Comparison of ENCODE assay signal across 18 cellular contexts in the genomic region with DNA sequence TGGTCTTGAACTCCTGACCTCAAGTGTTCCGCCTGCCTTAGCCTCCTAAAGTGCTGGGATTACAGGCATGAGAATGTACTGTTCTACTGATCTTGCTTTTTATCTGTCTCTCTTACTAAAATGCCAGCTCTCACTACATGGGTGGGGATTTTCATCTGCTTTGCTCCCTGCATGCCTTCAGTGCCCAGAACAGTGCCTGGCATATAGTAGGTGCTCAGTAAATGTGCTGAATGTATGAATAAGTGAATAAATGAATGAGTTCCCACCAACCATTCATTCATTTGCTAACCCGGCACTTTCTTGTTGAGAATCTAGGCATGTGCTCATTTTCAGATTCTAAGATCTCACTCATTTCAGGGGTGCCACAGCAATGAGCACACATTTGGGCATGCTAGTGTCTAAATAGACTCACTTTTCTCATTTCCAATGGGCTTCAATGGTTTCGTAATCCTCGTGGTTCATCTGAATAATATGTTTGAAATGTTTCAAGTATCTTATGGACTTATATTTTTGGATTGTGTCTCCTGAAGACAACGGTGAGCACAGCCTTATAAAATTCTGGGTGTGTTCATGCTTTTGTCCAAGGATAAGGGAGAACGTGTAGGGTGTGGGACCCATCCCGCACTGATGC. TPM values are rescaled to one million over a fixed set of nuclear protein-coding genes. Genes with fewer than 3 reads are reported as not detected.
DNase-seq lines count a peak whose midpoint lies in the region; ATAC-seq and TF ChIP-seq lines count a peak whose summit lies in the region.
"Had no signal": no experiment of that assay in that cellular context is flagged by ENCODE, and none has a peak within 500 bp of the region (broad histone marks: within the 10 kb centered on the region; RNA-seq: fewer than 3 reads in every experiment).

No MANE protein-coding gene starts in this region.

- H3K36me3 Mint-ChIP-seq in CD8-positive, alpha-beta T cell: peaks cover 66% of the 10 kb centered on the region
- H3K36me3 Mint-ChIP-seq in activated CD4-positive, alpha-beta T cell treated with anti-CD3 and anti-CD28 coated beads for 36 hours (ENCODE audit: low read depth): peaks cover 60% of the 10 kb centered on the region

- H3K4me3 Mint-ChIP-seq in CD8-positive, alpha-beta T cell: no peak overlapping the region
- H3K4me3 Mint-ChIP-seq in activated CD4-positive, alpha-beta T cell treated with anti-CD3 and anti-CD28 coated beads for 36 hours: no peak overlapping the region
- H3K4me3 Mint-ChIP-seq: nephron progenitor cell had no signal

- H3K27me3 ChIP-seq in CD8-positive, alpha-beta T cell (ENCODE audit: insufficient read depth, low read length): no peaks in the 10 kb centered on the region
- H3K27me3 ChIP-seq in osteoblast (ENCODE audit: insufficient read depth, low read length) (no peaks in the 10 kb centered on the region), aorta (ENCODE audit: control insufficient read depth in 1 of 2, insufficient read depth in 2 of 2, low read length in 1 of 2) (no peaks in the 10 kb centered on the region)
- H3K27me3 ChIP-seq: esophagus squamous epithelium, SJSA1 had no signal

- 90 to 93% methylated on average over 7 of the region's 7 CpGs for WGBS in aorta, 2 donors

- H3K4me1 ChIP-seq in CD8-positive, alpha-beta T cell (ENCODE audit: insufficient read depth, low read length): peaks cover 26% of the 10 kb centered on the region
- H3K4me1 ChIP-seq in osteoblast (ENCODE audit: insufficient read depth, low read length) (peaks cover 26% of the 10 kb centered on the region), aorta (ENCODE audit: control insufficient read depth in 1 of 2, insufficient read depth in 2 of 2, low read length in 2 of 2) (peaks cover 0 to 9% of the 10 kb centered on the region in 2 donors)

- H3K79me2 ChIP-seq in osteoblast (ENCODE audit: insufficient read depth, low read length): peaks cover 60% of the 10 kb centered on the region

- no peaks in the 10 kb centered on the region for H3K9me3 ChIP-seq in CD8-positive, alpha-beta T cell (ENCODE audit: low read length)
- H3K9me3 ChIP-seq in osteoblast (ENCODE audit: low read depth, low read length) (no peaks in the 10 kb centered on the region), aorta (ENCODE audit: control insufficient read depth, low read length) (no peaks in the 10 kb centered on the region)
- H3K9me3 ChIP-seq: esophagus squamous epithelium, SJSA1 had no signal

- ATAC-seq in CD8-positive, alpha-beta T cell: no peak
- ATAC-seq in activated CD4-positive, alpha-beta T cell treated with anti-CD3 and anti-CD28 coated beads for 36 hours: no peak
- ATAC-seq in aorta (ENCODE audit: low FRiP score): no peak

- H3K9me3 Mint-ChIP-seq in CD8-positive, alpha-beta T cell: no peaks in the 10 kb centered on the region
- peaks cover 2% of the 10 kb centered on the region for H3K9me3 Mint-ChIP-seq in activated CD4-positive, alpha-beta T cell treated with anti-CD3 and anti-CD28 coated beads for 36 hours (ENCODE audit: low read depth)

- H3K4me3 ChIP-seq in CD8-positive, alpha-beta T cell (ENCODE audit: low read depth, low read length): no peak overlapping the region
- H3K4me3 ChIP-seq in osteoblast (ENCODE audit: insufficient read depth, low read length) (no peak overlapping the region), aorta (ENCODE audit: low read length in 2 of 2) (no peak overlapping the region)
- H3K4me3 ChIP-seq: BLaER1, esophagus squamous epithelium, SJSA1 had no signal

- POLR2A ChIA-PET in CD8-positive, alpha-beta T cell (lab: Charles Lee): no interaction called here
- POLR2A ChIA-PET in activated CD4-positive, alpha-beta T cell treated with anti-CD3 and anti-CD28 coated beads for 36 hours (lab: Charles Lee): no interaction called here

- TF ChIP-seq CTCF in CD8-positive, alpha-beta T cell (IDR thresholded peaks at IDR 0.05): no peak
- TF ChIP-seq CTCF in osteoblast (IDR thresholded peaks at IDR 0.05; ENCODE audit: extremely low read depth, low read depth, low read length): no peak

- H3K4me1 Mint-ChIP-seq in CD8-positive, alpha-beta T cell (ENCODE audit: low read depth): peaks cover 66% of the 10 kb centered on the region
- peaks cover 35% of the 10 kb centered on the region for H3K4me1 Mint-ChIP-seq in activated CD4-positive, alpha-beta T cell treated with anti-CD3 and anti-CD28 coated beads for 36 hours

- no peak overlapping the region for H3K27ac ChIP-seq in CD8-positive, alpha-beta T cell (ENCODE audit: low read depth, low read length)
- H3K27ac ChIP-seq in epithelial cell of prostate (peak overlapping the region; percentile 33), osteoblast (ENCODE audit: low read depth, low read length) (peak overlapping the region; percentile 27), aorta (ENCODE audit: low read depth in 1 of 2, low read length in 2 of 2) (no peak overlapping the region)
- H3K27ac ChIP-seq: BLaER1, SJSA1 had no signal

- peaks cover 6% of the 10 kb centered on the region for H3K36me3 ChIP-seq in CD8-positive, alpha-beta T cell (ENCODE audit: insufficient read depth, low read length)
- H3K36me3 ChIP-seq in osteoblast (ENCODE audit: insufficient read depth, low read length) (peaks cover 28% of the 10 kb centered on the region), aorta (ENCODE audit: control insufficient read depth in 1 of 2, insufficient read depth in 2 of 2, low read length in 1 of 2) (peaks cover 0 to 2% of the 10 kb centered on the region in 2 donors)
- H3K36me3 ChIP-seq: BLaER1, SJSA1 had no signal

- H3K4me2 ChIP-seq in osteoblast (ENCODE audit: insufficient read depth, low read length): no peak overlapping the region
- H3K4me2 ChIP-seq: BLaER1 had no signal

- H2AFZ ChIP-seq in osteoblast (ENCODE audit: low read length): no peak overlapping the region

- peak overlapping the region; percentile 61 for H3K27ac Mint-ChIP-seq in CD8-positive, alpha-beta T cell
- no peak overlapping the region for H3K27ac Mint-ChIP-seq in activated CD4-positive, alpha-beta T cell treated with anti-CD3 and anti-CD28 coated beads for 36 hours

- no peak for DNase-seq in CD8-positive, alpha-beta T cell
- peak; percentile 47 for DNase-seq in LHCN-M2 (ENCODE audit: low read depth)
- DNase-seq in epithelial cell of prostate (ENCODE audit: low read depth, low spot score): no peak
- DNase-seq in osteoblast (ENCODE audit: insufficient read length, low spot score, missing footprints): no peak
- DNase-seq in activated CD4-positive, alpha-beta T cell treated with anti-CD3 and anti-CD28 coated beads for 36 hours: no peak
- DNase-seq in RKO (ENCODE audit: low spot score): no peak
- DNase-seq in aorta: no peak
- DNase-seq: activated CD4-positive, alpha-beta T cell treated with anti-CD3 and anti-CD28 coated beads, Interleukin-2, amount 50 U/mL, for 48 hours; dermis blood vessel endothelial cell; esophagus squamous epithelium; KG1; NCI-H1417; NCI-H2227 treated with DMSO at 0.1 percent for 48 hours; nephron progenitor cell; stimulated activated CD4-positive, alpha-beta T cell treated with anti-CD3 and anti-CD28 coated beads, Interleukin-4, amount 100 ng/mL, for 4 hours had no signal

- intact Hi-C loops in CD8-positive, alpha-beta T cell (cut with DNase I, micrococcal nuclease): loop anchor here (10.0 kb wide), 2 partner anchors 136 to 1124 kb away; no protein-coding TSS in a partner anchor
- intact Hi-C loops in activated CD4-positive, alpha-beta T cell treated with anti-CD3 and anti-CD28 coated beads for 36 hours (cut with DNase I, micrococcal nuclease): no loop called here
- intact Hi-C loops in aorta (cut with DNase I): loop anchor here in 1 of 2 donors (10.0 kb wide), 1 partner anchor 146 kb away; no protein-coding TSS in a partner anchor

- CTCF ChIA-PET in CD8-positive, alpha-beta T cell (lab: Charles Lee): interaction anchor here (1.4 kb wide), 1 partner anchor 10 kb away, joined by 3 read pairs; no protein-coding TSS in a partner anchor
- CTCF ChIA-PET in activated CD4-positive, alpha-beta T cell treated with anti-CD3 and anti-CD28 coated beads for 36 hours (lab: Charles Lee): no interaction called here

- H4K20me1 ChIP-seq in osteoblast (ENCODE audit: insufficient read depth, low read length): no peaks in the 10 kb centered on the region
- H4K20me1 ChIP-seq: BLaER1 had no signal

- no peaks in the 10 kb centered on the region for H3K27me3 Mint-ChIP-seq in CD8-positive, alpha-beta T cell (ENCODE audit: low read depth)
- H3K27me3 Mint-ChIP-seq in activated CD4-positive, alpha-beta T cell treated with anti-CD3 and anti-CD28 coated beads for 36 hours: no peaks in the 10 kb centered on the region

RNA-seq across cellular contexts. Expression of a gene that starts 7.6 kb away (rescaled TPM):
- total RNA-seq in CD8-positive, alpha-beta T cell: 100 to 1,000 TPM; 126 to 129 TPM
- total RNA-seq in LHCN-M2 (2014; rRNA removed) (1.4 and 1.6 TPM in 2 replicates), osteoblast (161 and 172 TPM in 2 replicates), aorta (100 to 1,000 TPM; 117 to 325 TPM)
- polyA plus RNA-seq in LHCN-M2 (2012): 2.3 TPM
- 10 to 100 TPM; 33.3 to 34.6 TPM for total RNA-seq in activated CD4-positive, alpha-beta T cell treated with anti-CD3 and anti-CD28 coated beads for 36 hours
- 10 to 100 TPM; 27.5 to 57.7 TPM for polyA plus RNA-seq in aorta

RNA-seq across cellular contexts. Expression of a gene that starts 33.5 kb away (rescaled TPM):
- total RNA-seq in CD8-positive, alpha-beta T cell: not detected
- total RNA-seq in LHCN-M2 (2014; rRNA removed) (not detected in 2 replicates), osteoblast (not detected in 2 replicates), aorta (not detected)
- polyA plus RNA-seq in LHCN-M2 (2012): not detected
- not detected for total RNA-seq in activated CD4-positive, alpha-beta T cell treated with anti-CD3 and anti-CD28 coated beads for 36 hours
- polyA plus RNA-seq in aorta: not detected
- total RNA-seq: dermis blood vessel endothelial cell, esophagus squamous epithelium, SJSA1, ureter had no signal

Comparison
In these comparisons a context has a peak if more than half of its experiments do, and no peak if none do; other contexts are left out.
1. H3K27ac ChIP-seq: peak in epithelial cell of prostate (single experiment) and osteoblast (single experiment); none in CD8-positive, alpha-beta T cell (single experiment) and aorta (0 of 2).
2. RNA of a gene that starts 7.6 kb away (total RNA-seq): 117 to 325 TPM in aorta, 161 to 172 TPM in osteoblast, 126 to 129 TPM in CD8-positive, alpha-beta T cell and 33.3 to 34.6 TPM in activated CD4-positive, alpha-beta T cell treated with anti-CD3 and anti-CD28 coated beads for 36 hours; 1.4 to 1.6 TPM in LHCN-M2; every median in the first group is over 10 times any median in the second.
3. intact Hi-C loops: an anchor here in CD8-positive, alpha-beta T cell (10.0 kb wide); none called in activated CD4-positive, alpha-beta T cell treated with anti-CD3 and anti-CD28 coated beads for 36 hours.